In the genomic region with DNA sequence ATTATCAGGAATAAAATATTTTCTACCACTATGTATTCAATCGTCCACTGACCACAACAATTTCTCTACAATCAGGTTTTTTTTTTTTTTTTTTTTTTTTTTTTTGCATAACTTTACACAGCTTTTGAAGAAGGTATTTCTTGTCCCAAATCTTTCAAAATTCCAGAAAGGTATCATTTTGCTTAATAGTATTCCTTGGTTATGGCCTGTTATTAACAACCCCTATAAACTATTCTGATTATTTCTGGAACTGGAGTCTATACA, we compare ENCODE assay signal across 16 cellular contexts.
DNase-seq lines count a peak whose midpoint lies in the region; ATAC-seq, FAIRE-seq and TF ChIP-seq lines count a peak whose summit lies in the region.
"Had no signal": no experiment of that assay in that cellular context is flagged by ENCODE, and none has a peak within 500 bp of the region (broad histone marks: within the 10 kb centered on the region; RNA-seq: fewer than 3 reads in every experiment).

No MANE protein-coding gene starts in this region.

- no TSS peak for BruUV-seq in HepG2 (replicated peaks; lab: Mats Ljungman, UMichigan)
- BruUV-seq in GM12878 (replicated peaks; lab: Mats Ljungman, UMichigan), result no TSS peak

- TF ChIP-seq RAD21 in HepG2 (CRISPR knock-in tag; IDR thresholded peaks at IDR 0.05), result no peak
- no peak for TF ChIP-seq RAD21 in GM12878 (IDR thresholded peaks at IDR 0.05; ENCODE audit: insufficient read depth, low read depth, low read length)

- in situ Hi-C loops in HepG2 (cut with HindIII; ENCODE audit: extremely low pct_ligation_motif_present, low pct_unique_long_range_greater_than_20kb) (no loop called here), GM12878 (cut with MboI) (no loop called here)

- RAD21 ChIA-PET in GM12878 (lab: Charles Lee; ENCODE audit: unreplicated experiment), result interaction anchor here (0.6 to 3.2 kb wide), 29 partner anchors 8 to 496 kb away, joined by 3 to 62 read pairs (median 5); no protein-coding TSS in a partner anchor

- intact Hi-C loops in HepG2 (cut with micrococcal nuclease; ENCODE audit: unreplicated experiment) (loop anchor here (1.0 to 2.0 kb wide), 3 partner anchors 23 to 494 kb away; no protein-coding TSS in a partner anchor), right lobe of liver (cut with DNase I) (no loop called here), GM12878 (cut with micrococcal nuclease; ENCODE audit: unreplicated experiment) (loop anchor here (1.0 to 2.0 kb wide), 3 partner anchors 24 to 444 kb away; no protein-coding TSS in a partner anchor)

- no peaks in the 10 kb centered on the region for H3K9me2 ChIP-seq in OCI-LY1 (ENCODE audit: low read depth, low read length)

- H3K9ac ChIP-seq in HepG2 (ENCODE audit: insufficient read depth, low read depth, low read length), result no peak overlapping the region
- no peak overlapping the region for H3K9ac ChIP-seq in OCI-LY1 (ENCODE audit: low read length)
- H3K9ac ChIP-seq in GM12878 (ENCODE audit: control insufficient read depth, insufficient read depth, low read length), result no peak overlapping the region

- no peak for TF ChIP-seq CTCF in HepG2 (CRISPR knock-in tag; IDR thresholded peaks at IDR 0.05)
- no peak for TF ChIP-seq CTCF in right lobe of liver (IDR thresholded peaks at IDR 0.05)
- TF ChIP-seq CTCF in OCI-LY1 (IDR thresholded peaks at IDR 0.05; ENCODE audit: low read length), result no peak
- no peak for TF ChIP-seq CTCF in GM12878 (IDR thresholded peaks at IDR 0.05 in 2 of 3, conservative IDR thresholded peaks at IDR 0.05 in 1 of 3; ENCODE audit: control insufficient read depth in 2 of 3, extremely low read depth in 1 of 3, insufficient read depth in 1 of 3, low read depth in 3 of 3, low read length in 3 of 3)
- TF ChIP-seq CTCF in WTC11 (IDR thresholded peaks at IDR 0.05), result no peak

- H3K9me3 Mint-ChIP-seq in WTC11, result no peaks in the 10 kb centered on the region
- H3K9me3 Mint-ChIP-seq: H9 had no signal

- no peaks in the 10 kb centered on the region for H3K27me3 ChIP-seq in HepG2 (ENCODE audit: control insufficient read depth in 1 of 2, insufficient read depth in 2 of 2, low read length in 2 of 2)
- no peaks in the 10 kb centered on the region for H3K27me3 ChIP-seq in right lobe of liver
- no peaks in the 10 kb centered on the region for H3K27me3 ChIP-seq in OCI-LY1 (ENCODE audit: insufficient read depth, low read length)
- no peaks in the 10 kb centered on the region for H3K27me3 ChIP-seq in GM12878 (replicated peaks in 1 of 2; ENCODE audit: control insufficient read depth in 2 of 2, insufficient read depth in 2 of 2, low read length in 1 of 2)
- H3K27me3 ChIP-seq: BLaER1 treated with 17β-estradiol and CSF1 and Interleukin-3, amounts not matched to agents 10 nM and 100 nM had no signal

- H4K20me1 ChIP-seq in HepG2 (ENCODE audit: insufficient read depth, low read length), result no peaks in the 10 kb centered on the region
- H4K20me1 ChIP-seq in OCI-LY1 (ENCODE audit: insufficient read depth, low read length), result no peaks in the 10 kb centered on the region
- no peaks in the 10 kb centered on the region for H4K20me1 ChIP-seq in GM12878 (ENCODE audit: control insufficient read depth, insufficient read depth)
- H4K20me1 ChIP-seq: BLaER1 treated with 17β-estradiol and CSF1 and Interleukin-3, amounts not matched to agents 10 nM and 100 nM had no signal

- no peaks in the 10 kb centered on the region for H3K36me3 Mint-ChIP-seq in WTC11
- H3K36me3 Mint-ChIP-seq: CD4-positive, CD25-positive, alpha-beta regulatory T cell; IgD-negative memory B cell had no signal

- TF ChIP-seq EP300 in HepG2 (IDR thresholded peaks at IDR 0.05; ENCODE audit: low read depth in 2 of 2, low read length in 2 of 2) (no peak), HepG2 (CRISPR knock-in tag; IDR thresholded peaks at IDR 0.05; ENCODE audit: borderline replicate concordance) (no peak), GM12878 (IDR thresholded peaks at IDR 0.05; ENCODE audit: borderline replicate concordance in 1 of 2, control insufficient read depth in 1 of 2, low read depth in 2 of 2, low read length in 2 of 2) (no peak)

- WGBS in HepG2 (ENCODE audit: low lambda C conversion rate), result 0% methylated on average over 1 of the region's 1 CpG
- 0% methylated on average over 1 of the region's 1 CpG for WGBS in right lobe of liver (ENCODE audit: insufficient coverage, low coverage, low lambda C conversion rate, missing lambda C conversion rate)
- WGBS in GM12878 (ENCODE audit: insufficient coverage, insufficient replicate concordance, low lambda C conversion rate, missing lambda C conversion rate), result 0% methylated on average over 1 of the region's 1 CpG

- TF ChIP-seq POLR2A in HepG2 (IDR thresholded peaks at IDR 0.05; ENCODE audit: insufficient read depth in 1 of 2, low read depth in 2 of 2, low read length in 2 of 2) (no peak), right lobe of liver (IDR thresholded peaks at IDR 0.05) (no peak), GM12878 (IDR thresholded peaks at IDR 0.05; ENCODE audit: low read depth, low read length) (no peak)

- ATAC-seq in HepG2 (no peak), right lobe of liver (no peak), GM12878 (no peak), HG02610 (IDR thresholded peaks at IDR 0.05; ENCODE audit: unreplicated experiment) (no peak), HG02885 (IDR thresholded peaks at IDR 0.05; ENCODE audit: poor library complexity, unreplicated experiment) (no peak), WTC11 (no peak)

- H2AFZ ChIP-seq in HepG2 (ENCODE audit: low read length), result no peak overlapping the region
- peak overlapping the region; percentile 68; the same call in 1 of the 2 replicates for H2AFZ ChIP-seq in OCI-LY1 (ENCODE audit: low read length)
- no peak overlapping the region for H2AFZ ChIP-seq in GM12878 (ENCODE audit: control insufficient read depth, low read depth, low read length)

- no peak overlapping the region for H3K27ac ChIP-seq in HepG2 (ENCODE audit: extremely low read length, insufficient read depth, low read length)
- H3K27ac ChIP-seq in right lobe of liver, result no peak overlapping the region
- peak overlapping the region; percentile 77 for H3K27ac ChIP-seq in OCI-LY1 (ENCODE audit: low read depth, low read length, poor library complexity, severe bottlenecking)
- no peak overlapping the region for H3K27ac ChIP-seq in GM12878 (ENCODE audit: control insufficient read depth, insufficient read depth)
- H3K27ac ChIP-seq: 22Rv1; BLaER1 treated with 17β-estradiol and CSF1 and Interleukin-3, amounts not matched to agents 10 nM and 100 nM had no signal

- H3K4me1 ChIP-seq in HepG2 (ENCODE audit: insufficient read depth, low read length) (no peaks in the 10 kb centered on the region), right lobe of liver (no peaks in the 10 kb centered on the region), OCI-LY1 (ENCODE audit: insufficient read depth, low read length, severe bottlenecking) (peaks cover 46% of the 10 kb centered on the region), GM12878 (ENCODE audit: control insufficient read depth, insufficient read depth, low read length) (no peaks in the 10 kb centered on the region)

- no peaks in the 10 kb centered on the region for H3K27me3 Mint-ChIP-seq in WTC11 (ENCODE audit: low read depth)
- H3K27me3 Mint-ChIP-seq: CD4-positive, CD25-positive, alpha-beta regulatory T cell; IgD-negative memory B cell had no signal

- H3K4me3 ChIP-seq in HepG2 (replicated peaks in 1 of 3; ENCODE audit: insufficient read depth in 1 of 3, low read depth in 2 of 3, low read length in 3 of 3) (no peak overlapping the region), right lobe of liver (no peak overlapping the region), OCI-LY1 (ENCODE audit: low read depth, low read length, poor library complexity, severe bottlenecking) (no peak overlapping the region), GM12878 (no peak overlapping the region)

- no peaks in the 10 kb centered on the region for H3K4me1 Mint-ChIP-seq in WTC11
- H3K4me1 Mint-ChIP-seq: CD4-positive, CD25-positive, alpha-beta regulatory T cell; H9 had no signal

- H3K9me3 ChIP-seq in HepG2 (ENCODE audit: low read length) (no peaks in the 10 kb centered on the region), right lobe of liver (no peaks in the 10 kb centered on the region), OCI-LY1 (ENCODE audit: low read length) (no peaks in the 10 kb centered on the region), GM12878 (replicated peaks; ENCODE audit: control insufficient read depth, insufficient read depth, low read length) (no peaks in the 10 kb centered on the region)
- H3K9me3 ChIP-seq: BLaER1 treated with 17β-estradiol and CSF1 and Interleukin-3, amounts not matched to agents 10 nM and 100 nM had no signal

- H3F3A ChIP-seq in OCI-LY1 (ENCODE audit: insufficient read depth, low read length), result no peaks in the 10 kb centered on the region

- FAIRE-seq in HepG2 (lab: Jason Lieb, UNC) (no peak), GM12878 (lab: Jason Lieb, UNC) (no peak)
- FAIRE-seq: GM12892 had no signal

- no peak for DNase-seq in HepG2 (ENCODE audit: low spot score)
- no peak for DNase-seq in right lobe of liver
- no peak for DNase-seq in GM12878 (ENCODE audit: low read depth, low spot score)
- DNase-seq in GF-D8 (lab: John Stamatoyannopoulos, UW), result no peak
- no peak for DNase-seq in WTC11 (ENCODE audit: low spot score)
- DNase-seq: DMS 273 treated with DMSO at 0.1 percent for 48 hours, GOT3, H9 had no signal

- H3K79me2 ChIP-seq in HepG2 (ENCODE audit: insufficient read depth, low read length), result no peaks in the 10 kb centered on the region
- no peaks in the 10 kb centered on the region for H3K79me2 ChIP-seq in OCI-LY1 (ENCODE audit: insufficient read depth, low read length)
- no peaks in the 10 kb centered on the region for H3K79me2 ChIP-seq in GM12878 (ENCODE audit: control insufficient read depth, insufficient read depth, low read length)

- no peak overlapping the region for H3K27ac Mint-ChIP-seq in WTC11
- H3K27ac Mint-ChIP-seq: CD4-positive, CD25-positive, alpha-beta regulatory T cell; H9; IgD-negative memory B cell had no signal

- no peak overlapping the region for H3K4me3 Mint-ChIP-seq in WTC11
- H3K4me3 Mint-ChIP-seq: CD4-positive, CD25-positive, alpha-beta regulatory T cell; H9 had no signal

- POLR2A ChIA-PET in HepG2 (lab: Yijun Ruan, JAX), result no interaction called here
- POLR2A ChIA-PET in GM12878 (lab: Charles Lee), result interaction anchor here (0.7 to 1.2 kb wide), 3 partner anchors 12 to 19 kb away, joined by 3 to 4 read pairs (median 3); no protein-coding TSS in a partner anchor
- POLR2A ChIA-PET in WTC11 (lab: Charles Lee), result no interaction called here

- CTCF ChIA-PET in HepG2 (lab: Yijun Ruan, JAX; ENCODE audit: low intra/inter-chr PET ratio, low total read pairs), result interaction anchor here (1.8 kb wide), 1 partner anchor 23 kb away, joined by 8 read pairs; no protein-coding TSS in a partner anchor
- CTCF ChIA-PET in GM12878 (lab: Yijun Ruan, JAX), result interaction anchor here (0.7 to 3.8 kb wide), 31 partner anchors 9 to 524 kb away, joined by 3 to 86 read pairs (median 9); partner anchors contain the start of gene NTS
- CTCF ChIA-PET in WTC11 (lab: Charles Lee), result interaction anchor here (0.8 to 2.3 kb wide), 13 partner anchors 8 to 525 kb away, joined by 3 to 8 read pairs (median 4); partner anchors contain the start of gene NTS

- SMC1A ChIA-PET in GM12878 (lab: Charles Lee; ENCODE audit: uncharacterized antibody, unreplicated experiment), result interaction anchor here (0.6 to 3.2 kb wide), 28 partner anchors 10 to 495 kb away, joined by 3 to 22 read pairs (median 5); partner anchors contain the start of gene NTS

- H3K36me3 ChIP-seq in HepG2 (replicated peaks in 1 of 2; ENCODE audit: control insufficient read depth in 1 of 2, insufficient read depth in 2 of 2, low read length in 2 of 2) (no peaks in the 10 kb centered on the region), right lobe of liver (no peaks in the 10 kb centered on the region), OCI-LY1 (ENCODE audit: insufficient read depth, low read length) (no peaks in the 10 kb centered on the region), GM12878 (ENCODE audit: control insufficient read depth in 2 of 2, insufficient read depth in 2 of 2, low read length in 1 of 2) (no peaks in the 10 kb centered on the region)
- H3K36me3 ChIP-seq: BLaER1 treated with 17β-estradiol and CSF1 and Interleukin-3, amounts not matched to agents 10 nM and 100 nM had no signal

- H3K4me2 ChIP-seq in HepG2 (ENCODE audit: low read depth, low read length) (no peak overlapping the region), OCI-LY1 (ENCODE audit: low read length) (no peak overlapping the region), GM12878 (ENCODE audit: control insufficient read depth, insufficient read depth) (no peak overlapping the region)

Comparison
In these comparisons a context has a peak if more than half of its experiments do, and no peak if none do; other contexts are left out.
1. intact Hi-C loops: an anchor here in HepG2 (1.0 to 2.0 kb wide) and GM12878 (1.0 to 2.0 kb wide); none called in right lobe of liver.